ENCODE assay signal across 17 cellular contexts in the genomic region with DNA sequence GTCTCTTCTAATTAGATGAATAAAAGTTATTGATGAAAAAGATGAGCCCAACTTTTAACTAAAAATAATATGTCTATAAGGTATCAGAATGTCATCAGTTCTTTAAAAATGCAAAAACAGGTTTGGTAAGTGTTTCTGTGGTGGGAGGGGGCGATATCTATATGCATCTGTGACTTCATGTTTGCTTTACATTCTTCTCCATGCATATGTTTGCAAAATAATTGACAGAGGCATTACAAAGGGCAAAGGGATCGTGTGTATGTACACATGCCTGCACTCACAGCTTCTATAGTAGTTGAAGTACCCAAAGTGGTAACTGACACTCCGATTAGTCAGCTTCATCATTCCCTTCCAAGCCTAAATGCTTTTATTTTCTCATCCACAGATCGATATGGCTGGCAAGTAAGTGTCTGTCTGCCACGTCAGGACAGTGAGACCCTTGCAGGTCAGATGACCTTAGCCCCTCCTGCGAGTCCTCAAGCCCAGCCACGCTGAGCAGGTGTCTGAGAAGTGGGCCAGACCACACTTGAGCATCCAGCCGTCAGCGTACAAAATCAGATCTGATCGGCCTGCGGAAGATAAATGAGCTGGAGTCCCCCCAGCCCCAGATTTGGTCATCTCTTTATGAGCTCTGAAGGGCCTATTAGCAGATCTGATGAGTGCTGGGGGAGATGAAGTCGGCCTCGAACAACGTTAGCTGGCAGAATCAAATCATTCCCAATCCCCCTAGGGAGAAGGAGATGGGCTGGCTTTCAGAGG.
"Had no signal": no experiment of that assay in that cellular context is flagged by ENCODE, and none has a peak within 500 bp of the region (broad histone marks: within the 10 kb centered on the region; RNA-seq: fewer than 3 reads in every experiment).

No MANE protein-coding gene starts in this region.

- H3K4me3 Mint-ChIP-seq: activated naive CD4-positive, alpha-beta T cell treated with anti-CD3 and anti-CD28 coated beads for 36 hours; activated T-helper 17 cell treated with anti-CD3 and anti-CD28 coated beads, Interleukin-2, amount 50 U/mL, for 72 hours; naive thymus-derived CD8-positive, alpha-beta T cell had no signal

- H3K9me3 ChIP-seq: colonic mucosa, heart left ventricle, mucosa of descending colon, upper lobe of right lung had no signal

- H3K4me1 Mint-ChIP-seq: activated T-helper 17 cell treated with anti-CD3 and anti-CD28 coated beads, Interleukin-2, amount 50 U/mL, for 72 hours had no signal

- H3K36me3 ChIP-seq: colonic mucosa, heart left ventricle, upper lobe of right lung had no signal

- H3K4me3 ChIP-seq: colonic mucosa, heart left ventricle, mucosa of descending colon, upper lobe of right lung had no signal

- H3K4me1 ChIP-seq: colonic mucosa, upper lobe of right lung had no signal

- ATAC-seq: activated T-helper 17 cell treated with anti-CD3 and anti-CD28 coated beads, Interleukin-2, amount 50 U/mL, for 72 hours; heart left ventricle; mucosa of descending colon; naive thymus-derived CD8-positive, alpha-beta T cell; right cardiac atrium; upper lobe of right lung had no signal

- DNase-seq: activated CD4-positive, alpha-beta T cell treated with anti-CD3 and anti-CD28 coated beads for 4 hours; activated naive CD4-positive, alpha-beta T cell treated with anti-CD3 and anti-CD28 coated beads for 36 hours; caudate nucleus; colonic mucosa; effector CD4-positive, alpha-beta T cell; heart left ventricle; mucosa of descending colon; naive thymus-derived CD8-positive, alpha-beta T cell; nucleus accumbens; stimulated activated CD4-positive, alpha-beta T cell treated with anti-CD3 and anti-CD28 coated beads, Interleukin-1b, Interleukin-23, amount 100 ng/mL, for 48 hours; stimulated activated naive CD4-positive, alpha-beta T cell; T1000; upper lobe of right lung had no signal

- H3K27me3 ChIP-seq: colonic mucosa, upper lobe of right lung had no signal

- FAIRE-seq: endothelial cell of umbilical vein, frontal cortex had no signal

- H3K27ac Mint-ChIP-seq: activated naive CD4-positive, alpha-beta T cell treated with anti-CD3 and anti-CD28 coated beads for 36 hours; activated T-helper 17 cell treated with anti-CD3 and anti-CD28 coated beads, Interleukin-2, amount 50 U/mL, for 72 hours had no signal

- H3K27ac ChIP-seq: colonic mucosa, heart left ventricle, upper lobe of right lung had no signal

- H3K9me3 Mint-ChIP-seq: activated naive CD4-positive, alpha-beta T cell treated with anti-CD3 and anti-CD28 coated beads for 36 hours; activated T-helper 17 cell treated with anti-CD3 and anti-CD28 coated beads, Interleukin-2, amount 50 U/mL, for 72 hours had no signal
